2 cellular contexts compared by ENCODE assay signal in genomic region chr17:72463287-72464102, GRCh38.
TF ChIP-seq lines count a peak whose summit lies in the region.

No MANE protein-coding gene starts in this region.

TF ChIP-seq in HepG2, 621 proteins besides CTCF, POLR2A, EP300 and RAD21 (continued from another document):
- TF ChIP-seq ZBTB40 (IDR thresholded peaks at IDR 0.05) (no peak), ZBTB40 (CRISPR knock-in tag; IDR thresholded peaks at IDR 0.05) (no peak), SP4 (CRISPR knock-in tag; IDR thresholded peaks at IDR 0.05) (no peak), HNRNPK (IDR thresholded peaks at IDR 0.05; ENCODE audit: low read depth, low read length, poor library complexity, severe bottlenecking) (peak; percentile 7)

TF ChIP-seq in IMR-90, 13 proteins besides CTCF, POLR2A, EP300 and RAD21 (continued from another document):
- TF ChIP-seq CHD1 (IDR thresholded peaks at IDR 0.05; ENCODE audit: low read depth, low read length), result no peak
